18 cellular contexts compared by ENCODE assay signal in genomic region chr1:31006760-31007159, GRCh38. TPM values are rescaled to one million over a fixed set of nuclear protein-coding genes. Genes with fewer than 3 reads are reported as not detected.
DNase-seq lines count a peak whose midpoint lies in the region; ATAC-seq and TF ChIP-seq lines count a peak whose summit lies in the region.
"Had no signal": no experiment of that assay in that cellular context is flagged by ENCODE, and none has a peak within 500 bp of the region (broad histone marks: within the 10 kb centered on the region; RNA-seq: fewer than 3 reads in every experiment).

No MANE protein-coding gene starts in this region.

- BruUV-seq in mammary epithelial cell (replicated peaks; lab: Mats Ljungman, UMichigan) = no TSS peak

- H3K4me3 Mint-ChIP-seq in activated naive CD8-positive, alpha-beta T cell treated with anti-CD3 and anti-CD28 coated beads, Interleukin-2, amount 50 U/mL, for 24 hours = no peak overlapping the region
- H3K4me3 Mint-ChIP-seq in activated naive CD8-positive, alpha-beta T cell treated with anti-CD3 and anti-CD28 coated beads for 36 hours = no peak overlapping the region
- H3K4me3 Mint-ChIP-seq in type B pancreatic cell = no peak overlapping the region
- H3K4me3 Mint-ChIP-seq: activated CD4-positive, alpha-beta T cell treated with anti-CD3 and anti-CD28 coated beads for 36 hours had no signal

- dilution Hi-C loops in mammary epithelial cell (cut with HindIII; ENCODE audit: low sequenced_read_pairs) = no loop called here

- H3K4me2 ChIP-seq in mammary epithelial cell (ENCODE audit: insufficient read depth, low read depth, low read length) = peak overlapping the region; percentile 93

- peaks cover 17% of the 10 kb centered on the region for H4K20me1 ChIP-seq in mammary epithelial cell (ENCODE audit: insufficient read depth, low read length)

- no peak for TF ChIP-seq CTCF in mammary epithelial cell (conservative IDR thresholded peaks at IDR 0.05 in 1 of 2, IDR thresholded peaks at IDR 0.05 in 1 of 2; ENCODE audit: extremely low read depth in 1 of 2, insufficient read depth in 1 of 2, low read depth in 1 of 2, low read length in 2 of 2)
- TF ChIP-seq CTCF in type B pancreatic cell (conservative IDR thresholded peaks at IDR 0.05) = no peak

- H3K79me2 ChIP-seq in mammary epithelial cell (ENCODE audit: insufficient read depth, low read length) = peaks cover 100% of the 10 kb centered on the region

- no peaks in the 10 kb centered on the region for H3K27me3 Mint-ChIP-seq in activated naive CD8-positive, alpha-beta T cell treated with anti-CD3 and anti-CD28 coated beads, Interleukin-2, amount 50 U/mL, for 24 hours
- H3K27me3 Mint-ChIP-seq in activated naive CD8-positive, alpha-beta T cell treated with anti-CD3 and anti-CD28 coated beads for 36 hours = no peaks in the 10 kb centered on the region
- H3K27me3 Mint-ChIP-seq in type B pancreatic cell = no peaks in the 10 kb centered on the region
- H3K27me3 Mint-ChIP-seq: activated CD4-positive, alpha-beta T cell treated with anti-CD3 and anti-CD28 coated beads for 36 hours had no signal

- H3K4me3 ChIP-seq in mammary epithelial cell (replicated peaks in 1 of 3; ENCODE audit: insufficient read depth in 1 of 3, low read depth in 2 of 3, low read length in 3 of 3) (peak overlapping the region in 2 of 3 experiments; percentile 33), muscle layer of duodenum (ENCODE audit: low read depth in 1 of 2, low read length in 2 of 2) (no peak overlapping the region)
- H3K4me3 ChIP-seq: lung had no signal

- CTCF ChIA-PET in mammary epithelial cell (lab: Charles Lee; ENCODE audit: low non-redundant PET) = interaction anchor here (0.8 kb wide), 1 partner anchor 175 kb away, joined by 8 read pairs; no protein-coding TSS in a partner anchor

- H3K4me1 ChIP-seq in mammary epithelial cell (ENCODE audit: insufficient read depth, low read length) = peaks cover 72% of the 10 kb centered on the region
- H3K4me1 ChIP-seq in muscle layer of duodenum (ENCODE audit: control insufficient read depth in 1 of 2, insufficient read depth in 2 of 2, low read length in 2 of 2) = peaks cover 0 to 11% of the 10 kb centered on the region in 2 donors

- H3K9ac ChIP-seq in mammary epithelial cell (ENCODE audit: insufficient read depth, low read length) = no peak overlapping the region

- peaks cover 54% of the 10 kb centered on the region for H3K4me1 Mint-ChIP-seq in activated naive CD8-positive, alpha-beta T cell treated with anti-CD3 and anti-CD28 coated beads, Interleukin-2, amount 50 U/mL, for 24 hours
- peaks cover 47% of the 10 kb centered on the region for H3K4me1 Mint-ChIP-seq in activated naive CD8-positive, alpha-beta T cell treated with anti-CD3 and anti-CD28 coated beads for 36 hours
- peaks cover 49% of the 10 kb centered on the region for H3K4me1 Mint-ChIP-seq in type B pancreatic cell (ENCODE audit: unreplicated experiment)

- H3K27ac ChIP-seq in mammary epithelial cell (ENCODE audit: insufficient read depth, low read depth, low read length) = peak overlapping the region; percentile 63
- peak overlapping the region; percentile 6 for H3K27ac ChIP-seq in muscle layer of duodenum (ENCODE audit: low read length)

- H3K27ac Mint-ChIP-seq in activated naive CD8-positive, alpha-beta T cell treated with anti-CD3 and anti-CD28 coated beads, Interleukin-2, amount 50 U/mL, for 24 hours = peak overlapping the region; percentile 68
- H3K27ac Mint-ChIP-seq in activated naive CD8-positive, alpha-beta T cell treated with anti-CD3 and anti-CD28 coated beads for 36 hours = no peak overlapping the region
- H3K27ac Mint-ChIP-seq in type B pancreatic cell = peak overlapping the region; percentile 87

- no peaks in the 10 kb centered on the region for H3K9me3 ChIP-seq in mammary epithelial cell (replicated peaks; ENCODE audit: insufficient read depth, low read length)
- H3K9me3 ChIP-seq in muscle layer of duodenum (ENCODE audit: control insufficient read depth in 1 of 2, low read length in 2 of 2) = no peaks in the 10 kb centered on the region

- H3K36me3 Mint-ChIP-seq in activated naive CD8-positive, alpha-beta T cell treated with anti-CD3 and anti-CD28 coated beads, Interleukin-2, amount 50 U/mL, for 24 hours (ENCODE audit: low read depth) = peaks cover 53% of the 10 kb centered on the region
- H3K36me3 Mint-ChIP-seq in activated naive CD8-positive, alpha-beta T cell treated with anti-CD3 and anti-CD28 coated beads for 36 hours = peaks cover 35% of the 10 kb centered on the region
- H3K36me3 Mint-ChIP-seq in type B pancreatic cell = peaks cover 34% of the 10 kb centered on the region

- WGBS in mammary epithelial cell (ENCODE audit: low coverage, missing lambda C conversion rate) = 0% methylated on average over 1 of the region's 1 CpG

- no peaks in the 10 kb centered on the region for H3K9me3 Mint-ChIP-seq in activated naive CD8-positive, alpha-beta T cell treated with anti-CD3 and anti-CD28 coated beads, Interleukin-2, amount 50 U/mL, for 24 hours
- H3K9me3 Mint-ChIP-seq in activated naive CD8-positive, alpha-beta T cell treated with anti-CD3 and anti-CD28 coated beads for 36 hours = no peaks in the 10 kb centered on the region
- no peaks in the 10 kb centered on the region for H3K9me3 Mint-ChIP-seq in type B pancreatic cell

- DNase-seq in activated naive CD8-positive, alpha-beta T cell treated with anti-CD3 and anti-CD28 coated beads, Interleukin-2, amount 50 U/mL, for 24 hours = no peak
- no peak for DNase-seq in activated naive CD8-positive, alpha-beta T cell treated with anti-CD3 and anti-CD28 coated beads for 36 hours
- DNase-seq in mammary epithelial cell = no peak
- no peak for DNase-seq in type B pancreatic cell (ENCODE audit: extremely low spot score, unreplicated experiment)
- no peak for DNase-seq in effector CD8-positive, alpha-beta T cell (lab: John Stamatoyannopoulos, UW)
- DNase-seq: activated CD4-positive, alpha-beta T cell treated with anti-CD3 and anti-CD28 coated beads for 36 hours; activated CD8-positive, alpha-beta memory T cell treated with anti-CD3 and anti-CD28 coated beads, Interleukin-2, amount 50 U/mL, for 4 hours; activated gamma-delta T cell; C1 segment of cervical spinal cord; central memory CD4-positive, alpha-beta T cell; kidney; NCI-H2029; NCI-H774; SHP77 treated with DMSO at 0.1 percent for 48 hours had no signal

- peaks cover 17% of the 10 kb centered on the region for H3K36me3 ChIP-seq in mammary epithelial cell (ENCODE audit: insufficient read depth, low read length)
- H3K36me3 ChIP-seq in muscle layer of duodenum (ENCODE audit: control insufficient read depth in 1 of 2, insufficient read depth in 2 of 2, low read length in 2 of 2) = peaks cover 19 to 30% of the 10 kb centered on the region in 2 donors

- in situ Hi-C loops in mammary epithelial cell (cut with MboI; ENCODE audit: low sequenced_read_pairs in 2 of 2) = no loop called here

- ATAC-seq in activated naive CD8-positive, alpha-beta T cell treated with anti-CD3 and anti-CD28 coated beads, Interleukin-2, amount 50 U/mL, for 24 hours = no peak
- ATAC-seq in GM21528 (IDR thresholded peaks at IDR 0.05; ENCODE audit: low FRiP score, unreplicated experiment) (no peak), GM21360 (IDR thresholded peaks at IDR 0.05; ENCODE audit: unreplicated experiment) (no peak)
- ATAC-seq: activated CD4-positive, alpha-beta T cell treated with anti-CD3 and anti-CD28 coated beads for 36 hours had no signal

- H2AFZ ChIP-seq in mammary epithelial cell (ENCODE audit: low read depth, low read length) = no peak overlapping the region

- H3K27me3 ChIP-seq in mammary epithelial cell (ENCODE audit: insufficient read depth, low read length) = no peaks in the 10 kb centered on the region
- H3K27me3 ChIP-seq in muscle layer of duodenum (ENCODE audit: low read depth, low read length) = no peaks in the 10 kb centered on the region

- intact Hi-C loops in mammary epithelial cell (cut with micrococcal nuclease) = loop anchor here (5.0 kb wide), 1 partner anchor 56 kb away; no protein-coding TSS in a partner anchor

RNA-seq across cellular contexts. Expression of gene PUM1, which starts 58.8 kb away (rescaled TPM):
- 10 to 100 TPM; 93.4 to 94.6 TPM for total RNA-seq in activated naive CD8-positive, alpha-beta T cell treated with anti-CD3 and anti-CD28 coated beads for 36 hours
- total RNA-seq in mammary epithelial cell = 100 to 1,000 TPM in 1 of 2 donors, 10 to 100 TPM in 1; 91.2 to 107 TPM
- polyA plus RNA-seq in mammary epithelial cell = 94.7 TPM
- polyA minus RNA-seq in mammary epithelial cell = 265 TPM
- total RNA-seq in type B pancreatic cell (ENCODE audit: low replicate concordance) = 185 and 196 TPM in 2 replicates

Comparison
In these comparisons a context has a peak if more than half of its experiments do, and no peak if none do; other contexts are left out.
1. H3K4me3 ChIP-seq: peak in mammary epithelial cell (2 of 3); none in muscle layer of duodenum (0 of 2).